ENCODE assay signal across 19 cellular contexts in the genomic region with DNA sequence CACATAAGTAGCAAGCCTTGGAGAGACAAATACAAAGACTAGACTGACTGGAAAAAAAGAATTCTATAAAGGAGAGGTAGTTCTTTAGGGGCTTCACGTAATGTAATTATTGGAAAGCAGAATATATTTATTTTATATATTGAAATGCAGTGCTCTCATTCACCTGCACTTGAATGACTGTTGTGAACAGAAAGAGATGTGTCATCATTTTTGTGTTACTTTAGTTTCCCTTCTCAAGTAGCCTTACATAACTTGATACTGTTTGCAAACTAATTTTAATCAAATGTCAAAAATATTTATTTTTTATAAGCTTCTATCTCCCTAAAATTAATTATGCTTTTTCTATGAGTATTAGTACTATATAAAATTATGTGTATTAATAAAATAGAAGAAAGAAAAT.
A peak's percentile ranks its signal among the peaks of the same experiment; 100 is the strongest.
DNase-seq lines count a peak whose midpoint lies in the region; ATAC-seq, FAIRE-seq and TF ChIP-seq lines count a peak whose summit lies in the region.
"Had no signal": no experiment of that assay in that cellular context is flagged by ENCODE, and none has a peak within 500 bp of the region (broad histone marks: within the 10 kb centered on the region; RNA-seq: fewer than 3 reads in every experiment).

No MANE protein-coding gene starts in this region.

- H3K4me2 ChIP-seq in A549 (no peak overlapping the region), IMR-90 (ENCODE audit: low read depth, low read length) (no peak overlapping the region)
- H3K4me2 ChIP-seq: BLaER1 treated with 17β-estradiol and CSF1 and Interleukin-3, amounts not matched to agents 10 nM and 100 nM had no signal

- no peak overlapping the region for H4K5ac ChIP-seq in IMR-90 (ENCODE audit: low read depth, low read length)

- no peak overlapping the region for H4K8ac ChIP-seq in IMR-90 (ENCODE audit: low read depth in 2 of 2, low read length in 2 of 2)

- H3K9me3 ChIP-seq in A549, result no peaks in the 10 kb centered on the region
- no peaks in the 10 kb centered on the region for H3K9me3 ChIP-seq in IMR-90 (ENCODE audit: control insufficient read depth, insufficient read depth, low read length)
- H3K9me3 ChIP-seq: BLaER1 treated with 17β-estradiol and CSF1 and Interleukin-3, amounts not matched to agents 10 nM and 100 nM; Caco-2 had no signal

- no peak overlapping the region for H3K9ac ChIP-seq in IMR-90 (ENCODE audit: low read depth, low read length)
- H3K9ac ChIP-seq: BLaER1 treated with 17β-estradiol and CSF1 and Interleukin-3, amounts not matched to agents 10 nM and 100 nM had no signal

- TF ChIP-seq CTCF in A549 (IDR thresholded peaks at IDR 0.05), result no peak
- no peak for TF ChIP-seq CTCF in IMR-90 (conservative IDR thresholded peaks at IDR 0.05; ENCODE audit: low read depth, low read length)

- no peaks in the 10 kb centered on the region for H4K20me1 ChIP-seq in IMR-90 (ENCODE audit: insufficient read depth, low read length)
- H4K20me1 ChIP-seq: BLaER1 treated with 17β-estradiol and CSF1 and Interleukin-3, amounts not matched to agents 10 nM and 100 nM had no signal

- TF ChIP-seq POLR2A in A549 (IDR thresholded peaks at IDR 0.05; ENCODE audit: low read length) (no peak), IMR-90 (IDR thresholded peaks at IDR 0.05; ENCODE audit: low read depth, low read length) (no peak)

- no TSS peak for BruUV-seq in IMR-90 (replicated peaks; lab: Mats Ljungman, UMichigan)

- 57% methylated on average over 1 of the region's 1 CpG for WGBS in A549 (ENCODE audit: missing lambda C conversion rate)
- no CpG with 5 or more reads among the region's 1 CpG for WGBS in IMR-90 (ENCODE audit: extremely low coverage in 2 of 2, insufficient read length in 1 of 2), 2 experiments

- no peak overlapping the region for H2BK120ac ChIP-seq in IMR-90 (ENCODE audit: low read depth, low read length)

- no peaks in the 10 kb centered on the region for H3K4me1 ChIP-seq in A549
- H3K4me1 ChIP-seq in IMR-90 (ENCODE audit: control insufficient read depth, insufficient read depth, low read length), result no peaks in the 10 kb centered on the region
- H3K4me1 ChIP-seq: Caco-2 had no signal

- H3K36me3 ChIP-seq in IMR-90 (ENCODE audit: control insufficient read depth, insufficient read depth, low read length), result no peaks in the 10 kb centered on the region
- H3K36me3 ChIP-seq: BLaER1 treated with 17β-estradiol and CSF1 and Interleukin-3, amounts not matched to agents 10 nM and 100 nM had no signal

- CTCF ChIA-PET in A549 (lab: Yijun Ruan, JAX) (no interaction called here), IMR-90 (lab: Yijun Ruan, JAX) (no interaction called here)

- H2AK5ac ChIP-seq in IMR-90 (ENCODE audit: low read depth, low read length), result no peak overlapping the region

- POLR2A ChIA-PET in A549 (lab: Yijun Ruan, JAX) (no interaction called here), IMR-90 (lab: Charles Lee; ENCODE audit: unreplicated experiment) (no interaction called here)

- no peak overlapping the region for H2AK9ac ChIP-seq in IMR-90 (replicated peaks; ENCODE audit: low read depth, low read length, poor library complexity)

- H4K91ac ChIP-seq in IMR-90 (ENCODE audit: insufficient read depth, low read depth, low read length), result no peak overlapping the region

- no peaks in the 10 kb centered on the region for H3K27me3 ChIP-seq in IMR-90 (ENCODE audit: control insufficient read depth, insufficient read depth, low read length)
- H3K27me3 ChIP-seq: BLaER1 treated with 17β-estradiol and CSF1 and Interleukin-3, amounts not matched to agents 10 nM and 100 nM had no signal

- H3K4ac ChIP-seq in IMR-90 (ENCODE audit: low read depth, low read length), result no peak overlapping the region

- no peak overlapping the region for H3K14ac ChIP-seq in IMR-90 (replicated peaks; ENCODE audit: low read depth, low read length)

- no peak overlapping the region for H3K27ac ChIP-seq in A549
- no peak overlapping the region for H3K27ac ChIP-seq in IMR-90 (ENCODE audit: insufficient read depth, low read length)
- H3K27ac ChIP-seq: BLaER1 treated with 17β-estradiol and CSF1 and Interleukin-3, amounts not matched to agents 10 nM and 100 nM; C4-2B had no signal

- FAIRE-seq in A549 (lab: Jason Lieb, UNC) (no peak), frontal cortex (lab: Jason Lieb, UNC) (peak; percentile 45), GM19239 (lab: Jason Lieb, UNC) (no peak)
- FAIRE-seq: A204.1, D721Med, G401.6, GM12891 had no signal

- no peaks in the 10 kb centered on the region for H3K9me1 ChIP-seq in IMR-90 (ENCODE audit: insufficient read depth, low read length)

- no peak for TF ChIP-seq EP300 in A549 (IDR thresholded peaks at IDR 0.05)

- no peak for ATAC-seq in A549
- ATAC-seq in IMR-90 (ENCODE audit: low read depth), result no peak
- ATAC-seq in GM18909 (IDR thresholded peaks at IDR 0.05; ENCODE audit: poor library complexity, unreplicated experiment), result no peak
- ATAC-seq: CD8-positive, alpha-beta T cell had no signal

- DNase-seq in A549 (ENCODE audit: low read depth in 1 of 2, low spot score in 1 of 2) (no peak), IMR-90 (no peak), frontal cortex (ENCODE audit: low spot score in 2 of 2) (no peak), GM19239 (ENCODE audit: insufficient read length, low spot score) (no peak)
- DNase-seq: 8988T; AML-193; Caco-2; Calu3; CD4-positive, alpha-beta T cell; CD8-positive, alpha-beta T cell; DMS79 treated with DMSO at 0.1 percent for 48 hours; GF-D8 had no signal

- H2BK20ac ChIP-seq in IMR-90 (ENCODE audit: low read depth, low read length), result no peak overlapping the region

- H2AFZ ChIP-seq in IMR-90 (replicated peaks; ENCODE audit: low read length, poor library complexity), result no peak overlapping the region

- H3K79me1 ChIP-seq in IMR-90 (ENCODE audit: low read depth in 1 of 2, low read length in 2 of 2), result no peaks in the 10 kb centered on the region

- H3K18ac ChIP-seq in IMR-90 (ENCODE audit: low read depth, low read length), result no peak overlapping the region

- intact Hi-C loops in IMR-90 (cut with micrococcal nuclease), result no loop called here

- in situ Hi-C loops in IMR-90 (cut with MboI; ENCODE audit: low sequenced_read_pairs), result no loop called here

- dilution Hi-C loops in IMR-90 (cut with HindIII; ENCODE audit: low sequenced_read_pairs, unreplicated experiment), result no loop called here

- no peak overlapping the region for H2BK15ac ChIP-seq in IMR-90 (ENCODE audit: low read depth, low read length)

- no peak for TF ChIP-seq RAD21 in A549 (conservative IDR thresholded peaks at IDR 0.05 in 1 of 2, IDR thresholded peaks at IDR 0.05 in 1 of 2)
- TF ChIP-seq RAD21 in IMR-90 (IDR thresholded peaks at IDR 0.05; ENCODE audit: low read length), result no peak

- no peak overlapping the region for H2BK5ac ChIP-seq in IMR-90 (ENCODE audit: low read depth, low read length, poor library complexity, severe bottlenecking)

- no peak overlapping the region for H3K4me3 ChIP-seq in A549
- no peak overlapping the region for H3K4me3 ChIP-seq in IMR-90 (ENCODE audit: insufficient read depth, low read depth, low read length)
- H3K4me3 ChIP-seq: BLaER1 treated with 17β-estradiol and CSF1 and Interleukin-3, amounts not matched to agents 10 nM and 100 nM had no signal

- H3K23ac ChIP-seq in IMR-90 (ENCODE audit: low read depth, low read length), result no peak overlapping the region

- H3K56ac ChIP-seq in IMR-90 (ENCODE audit: extremely low read depth, insufficient read depth, low read length), result no peak overlapping the region

TF ChIP-seq in A549, 52 proteins besides CTCF, POLR2A, EP300 and RAD21:
- TF ChIP-seq MAFK (IDR thresholded peaks at IDR 0.05; ENCODE audit: partially characterized antibody) (peak; percentile 29), RFX5 (IDR thresholded peaks at IDR 0.05) (no peak), JUN (IDR thresholded peaks at IDR 0.05) (no peak)
- TF ChIP-seq, protein P1, sequence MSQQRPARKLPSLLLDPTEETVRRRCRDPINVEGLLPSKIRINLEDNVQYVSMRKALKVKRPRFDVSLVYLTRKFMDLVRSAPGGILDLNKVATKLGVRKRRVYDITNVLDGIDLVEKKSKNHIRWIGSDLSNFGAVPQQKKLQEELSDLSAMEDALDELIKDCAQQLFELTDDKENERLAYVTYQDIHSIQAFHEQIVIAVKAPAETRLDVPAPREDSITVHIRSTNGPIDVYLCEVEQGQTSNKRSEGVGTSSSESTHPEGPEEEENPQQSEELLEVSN (IDR thresholded peaks at IDR 0.05; ENCODE audit: borderline replicate concordance, low read depth), result no peak

TF ChIP-seq in IMR-90, 13 proteins besides CTCF, POLR2A, EP300 and RAD21:
- peak; percentile 57; the same call in 1 of the 2 replicates for TF ChIP-seq MAFK (IDR thresholded peaks at IDR 0.05; ENCODE audit: low read depth, low read length)
- no peak for TF ChIP-seq CHD1 (IDR thresholded peaks at IDR 0.05; ENCODE audit: low read depth, low read length)
